In genomic region chr2:77191665-77192064, GRCh38 we compare ENCODE assay signal across 7 cellular contexts.
"Had no signal": no experiment of that assay in that cellular context is flagged by ENCODE, and none has a peak within 500 bp of the region (broad histone marks: within the 10 kb centered on the region; RNA-seq: fewer than 3 reads in every experiment).

No MANE protein-coding gene starts in this region.

- ATAC-seq: GM12878 had no signal

- H3K4me3 ChIP-seq: GM12878 had no signal

- DNase-seq: GDM1, GF-D8 had no signal

- FAIRE-seq: GM12878, GM12891, GM12892, GM18507, GM19239 had no signal
